Comparison of ENCODE assay signal across 1 cellular context in the genomic region with DNA sequence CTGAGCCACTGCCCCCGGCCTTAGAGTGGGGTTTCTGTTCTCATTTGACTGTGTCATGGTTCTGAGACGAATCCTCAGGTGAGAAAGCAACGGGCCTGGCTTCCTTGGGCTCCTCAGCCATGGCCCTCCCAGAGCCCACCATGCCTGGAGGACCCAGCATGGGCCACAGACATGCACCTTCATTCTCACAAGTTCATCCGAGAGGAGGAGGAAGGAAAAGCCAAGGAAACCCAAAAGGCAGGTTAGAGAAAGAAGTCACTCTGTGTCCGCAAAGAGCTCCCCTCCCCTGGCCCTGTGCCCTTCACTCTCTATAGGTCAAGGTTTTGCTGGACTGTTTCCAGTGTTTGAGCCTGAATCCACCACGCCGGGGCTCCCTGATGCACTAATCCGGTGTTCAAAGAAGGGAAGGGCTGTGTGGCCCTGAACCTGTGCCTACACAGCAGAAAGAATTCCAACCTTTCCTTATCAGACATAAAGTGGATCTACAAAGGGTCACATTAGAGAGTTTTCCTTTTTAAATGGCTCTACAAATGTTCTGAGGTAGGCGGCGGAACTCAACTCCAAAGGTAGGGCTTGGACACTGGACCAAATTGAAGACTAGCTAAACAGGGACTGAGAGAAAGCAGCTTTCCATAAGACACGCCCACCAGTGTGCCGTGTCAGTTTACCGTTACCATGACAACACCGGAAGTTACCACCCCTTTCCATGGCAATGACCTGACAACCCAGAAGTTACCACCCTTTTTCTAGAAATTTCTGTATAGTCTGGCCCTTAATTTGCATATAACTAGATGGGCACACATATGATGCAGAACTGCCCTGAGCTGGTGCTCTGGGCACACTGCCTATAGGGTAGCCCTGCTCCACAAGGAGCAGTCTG.
TF ChIP-seq lines count a peak whose summit lies in the region.

No MANE protein-coding gene starts in this region.

TF ChIP-seq in H1, 55 proteins besides CTCF, POLR2A, EP300 and RAD21:
- TF ChIP-seq CREB1 (IDR thresholded peaks at IDR 0.05) (no peak), ATF3 (IDR thresholded peaks at IDR 0.05; ENCODE audit: insufficient read depth, low read depth, low read length) (no peak), HDAC2 (IDR thresholded peaks at IDR 0.05; ENCODE audit: borderline replicate concordance in 1 of 2, low read depth in 2 of 2, low read length in 2 of 2) (no peak), CHD2 (IDR thresholded peaks at IDR 0.05; ENCODE audit: low read length) (no peak), SIX5 (IDR thresholded peaks at IDR 0.05; ENCODE audit: low read depth, low read length) (no peak), SP2 (IDR thresholded peaks at IDR 0.05; ENCODE audit: low read length) (no peak), BCL11A (IDR thresholded peaks at IDR 0.05; ENCODE audit: low read depth in 2 of 2, low read length in 2 of 2) (no peak), KDM1A (IDR thresholded peaks at IDR 0.05; ENCODE audit: borderline replicate concordance, low read length) (no peak), CHD7 (IDR thresholded peaks at IDR 0.05; ENCODE audit: insufficient replicate concordance, low read length) (no peak), RBBP5 (IDR thresholded peaks at IDR 0.05; ENCODE audit: borderline replicate concordance, low read depth, low read length) (no peak)
